In genomic region chr9:136251264-136252115, GRCh38 we compare ENCODE assay signal across 20 cellular contexts. TPM values are rescaled to one million over a fixed set of nuclear protein-coding genes. Genes with fewer than 3 reads are reported as not detected.
DNase-seq lines count a peak whose midpoint lies in the region; ATAC-seq, FAIRE-seq and TF ChIP-seq lines count a peak whose summit lies in the region.
"Had no signal": no experiment of that assay in that cellular context is flagged by ENCODE, and none has a peak within 500 bp of the region (broad histone marks: within the 10 kb centered on the region; RNA-seq: fewer than 3 reads in every experiment).

No MANE protein-coding gene starts in this region.

- no peak for TF ChIP-seq CTCF in HepG2 (CRISPR knock-in tag; IDR thresholded peaks at IDR 0.05)
- no peak for TF ChIP-seq CTCF in right lobe of liver (IDR thresholded peaks at IDR 0.05)
- no peak for TF ChIP-seq CTCF in endodermal cell (conservative IDR thresholded peaks at IDR 0.05)
- TF ChIP-seq CTCF in progenitor cell of endocrine pancreas (IDR thresholded peaks at IDR 0.05; ENCODE audit: unreplicated experiment), result no peak
- TF ChIP-seq CTCF in mucosa of descending colon (IDR thresholded peaks at IDR 0.05), result no peak
- no peak for TF ChIP-seq CTCF in H9 (conservative IDR thresholded peaks at IDR 0.05)

- 73% methylated on average over 19 of the region's 50 CpGs for WGBS in HepG2 (ENCODE audit: low lambda C conversion rate)
- 81% methylated on average over 7 of the region's 50 CpGs for WGBS in right lobe of liver (ENCODE audit: insufficient coverage, low coverage, low lambda C conversion rate, missing lambda C conversion rate)
- 85 to 94% methylated on average over 8 to 50 of the region's 50 CpGs for whole genome bisulfite sequencing in endodermal cell (ENCODE audit: insufficient coverage in 1 of 2, insufficient read length in 1 of 2), 2 experiments
- no CpG with 5 or more reads among the region's 50 CpGs for WGBS in H9 (ENCODE audit: extremely low coverage, insufficient read length, low lambda C conversion rate)

- TF ChIP-seq RAD21 in HepG2 (CRISPR knock-in tag; IDR thresholded peaks at IDR 0.05), result no peak

- ATAC-seq in HepG2 (peak; percentile 18; the same call in 2 of the 3 replicates), right lobe of liver (no peak), mucosa of descending colon (no peak)

- FAIRE-seq in HepG2 (lab: Jason Lieb, UNC), result no peak
- FAIRE-seq: D721Med had no signal

- DNase-seq in HepG2 (ENCODE audit: low spot score) (peak; percentile 18), right lobe of liver (no peak), NAMALWA (ENCODE audit: low spot score) (peak; percentile 64), endodermal cell (no peak), progenitor cell of endocrine pancreas (ENCODE audit: low spot score, unreplicated experiment) (no peak), cortex of kidney (lab: John Stamatoyannopoulos, UW) (no peak), mucosa of descending colon (no peak), H9 (no peak)
- DNase-seq: GF-D8; GOT3; KBM-7; NCI-H1105; NCI-H2081 treated with DMSO at 0.1 percent for 48 hours; NCI-H748 treated with DMSO at 0.1 percent for 48 hours; NK-92 treated with Interleukin-12 subunit alpha and Interleukin-12 subunit beta, amount 100 ng/mL, for 24 hours; Peyer's patch; SK-N-SH had no signal

- H3K4me2 ChIP-seq in HepG2 (ENCODE audit: low read depth, low read length) (peak overlapping the region; percentile 43), H9 (ENCODE audit: insufficient read depth, insufficient read length, low read length) (no peak overlapping the region)
- H3K4me2 ChIP-seq: SK-N-SH had no signal

- H3K23me2 ChIP-seq in H9 (ENCODE audit: insufficient read length, low read depth, low read length, poor library complexity, severe bottlenecking), result no peaks in the 10 kb centered on the region

- no peak overlapping the region for H2BK20ac ChIP-seq in H9 (ENCODE audit: low read depth, low read length, poor library complexity, severe bottlenecking)

- H3K9me3 Mint-ChIP-seq in endodermal cell (no peaks in the 10 kb centered on the region), progenitor cell of endocrine pancreas (ENCODE audit: low read depth) (no peaks in the 10 kb centered on the region), H9 (no peaks in the 10 kb centered on the region; a peak in 1 of 5 replicates)

- H3K27ac ChIP-seq in HepG2 (ENCODE audit: extremely low read length, insufficient read depth, low read length), result no peak overlapping the region
- H3K27ac ChIP-seq in right lobe of liver, result no peak overlapping the region
- no peak overlapping the region for H3K27ac ChIP-seq in endodermal cell (ENCODE audit: low read depth, low read length)
- H3K27ac ChIP-seq in H9 (ENCODE audit: insufficient read length, low read depth, low read length), result no peak overlapping the region
- H3K27ac ChIP-seq: C4-2B, Peyer's patch had no signal

- H3K4me1 ChIP-seq in HepG2 (ENCODE audit: insufficient read depth, low read length), result peaks cover 42% of the 10 kb centered on the region
- peaks cover 0 to 5% (median 0%) of the 10 kb centered on the region in 4 donors for H3K4me1 ChIP-seq in right lobe of liver
- H3K4me1 ChIP-seq in endodermal cell (ENCODE audit: control insufficient read depth, insufficient read depth, low read length), result no peaks in the 10 kb centered on the region
- H3K4me1 ChIP-seq in mucosa of descending colon (ENCODE audit: low read depth), result no peaks in the 10 kb centered on the region
- no peaks in the 10 kb centered on the region for H3K4me1 ChIP-seq in H9 (ENCODE audit: insufficient read depth, low read length)
- H3K4me1 ChIP-seq: Peyer's patch had no signal

- H3K9me3 ChIP-seq in HepG2 (ENCODE audit: low read length) (no peaks in the 10 kb centered on the region), right lobe of liver (no peaks in the 10 kb centered on the region), endodermal cell (ENCODE audit: control insufficient read depth, low read length) (no peaks in the 10 kb centered on the region), mucosa of descending colon (no peaks in the 10 kb centered on the region), H9 (ENCODE audit: control insufficient read depth, low read depth, low read length) (no peaks in the 10 kb centered on the region)
- H3K9me3 ChIP-seq: Peyer's patch, SK-N-SH had no signal

- no peak overlapping the region for H3K23ac ChIP-seq in H9 (ENCODE audit: insufficient read length, low read depth, low read length)

- H3K36me3 Mint-ChIP-seq in endodermal cell (ENCODE audit: low read depth) (no peaks in the 10 kb centered on the region), progenitor cell of endocrine pancreas (ENCODE audit: insufficient read depth) (no peaks in the 10 kb centered on the region), H9 (ENCODE audit: insufficient read depth in 1 of 3, low read depth in 3 of 3) (no peaks in the 10 kb centered on the region)

- H3K56ac ChIP-seq in H9 (ENCODE audit: insufficient read length, low read depth, low read length), result no peak overlapping the region

- no peak overlapping the region for H3K9ac ChIP-seq in HepG2 (ENCODE audit: insufficient read depth, low read depth, low read length)
- H3K9ac ChIP-seq in endodermal cell (ENCODE audit: extremely low read depth, low read length, poor library complexity, severe bottlenecking), result no peak overlapping the region
- no peak overlapping the region for H3K9ac ChIP-seq in H9 (ENCODE audit: extremely low read depth, insufficient read length, low read length)
- H3K9ac ChIP-seq: SK-N-SH had no signal

- no peak overlapping the region for H4K8ac ChIP-seq in H9 (replicated peaks; ENCODE audit: insufficient read length, low read depth, low read length)

- H2BK15ac ChIP-seq in H9 (ENCODE audit: low read depth, low read length), result no peak overlapping the region

- no peaks in the 10 kb centered on the region for H3K79me1 ChIP-seq in H9 (ENCODE audit: insufficient read depth, low read depth, low read length, poor library complexity, severe bottlenecking)

- H2BK12ac ChIP-seq in H9 (ENCODE audit: insufficient read length, low read depth, low read length), result no peak overlapping the region

- 0 out of 4 replicates have a peak, but pooled peaks of 1 of the 2 experiments have one; percentile 19 for TF ChIP-seq EP300 in HepG2 (IDR thresholded peaks at IDR 0.05; ENCODE audit: low read depth in 2 of 2, low read length in 2 of 2)
- no peak for TF ChIP-seq EP300 in HepG2 (CRISPR knock-in tag; IDR thresholded peaks at IDR 0.05; ENCODE audit: borderline replicate concordance)

- H3K4ac ChIP-seq in H9 (ENCODE audit: low read depth, low read length), result no peak overlapping the region

- no peak overlapping the region for H3K14ac ChIP-seq in H9 (ENCODE audit: insufficient read depth, low read length)

- H3K79me2 ChIP-seq in HepG2 (ENCODE audit: insufficient read depth, low read length) (no peaks in the 10 kb centered on the region), H9 (ENCODE audit: insufficient read depth, low read length) (no peaks in the 10 kb centered on the region)

- no peak overlapping the region for H4K91ac ChIP-seq in H9 (ENCODE audit: insufficient read length, low read depth, low read length)

- H3K27ac Mint-ChIP-seq in endodermal cell, result peak overlapping the region; percentile 30
- peak overlapping the region; percentile 85 for H3K27ac Mint-ChIP-seq in progenitor cell of endocrine pancreas
- peak overlapping the region in 1 of 3 experiments; percentile 62; a peak in 2 of 7 replicates for H3K27ac Mint-ChIP-seq in H9

- H3K36me3 ChIP-seq in HepG2 (replicated peaks in 1 of 2; ENCODE audit: control insufficient read depth in 1 of 2, insufficient read depth in 2 of 2, low read length in 2 of 2), result no peaks in the 10 kb centered on the region
- H3K36me3 ChIP-seq in right lobe of liver, result no peaks in the 10 kb centered on the region
- H3K36me3 ChIP-seq in endodermal cell (ENCODE audit: control insufficient read depth, insufficient read depth, low read length), result no peaks in the 10 kb centered on the region
- H3K36me3 ChIP-seq in mucosa of descending colon (ENCODE audit: low read depth), result no peaks in the 10 kb centered on the region
- H3K36me3 ChIP-seq: Peyer's patch had no signal

- H3K4me1 Mint-ChIP-seq in endodermal cell, result peaks cover 5% of the 10 kb centered on the region
- peaks cover 3% of the 10 kb centered on the region for H3K4me1 Mint-ChIP-seq in progenitor cell of endocrine pancreas (ENCODE audit: low read depth)
- peaks cover 11 to 25% of the 10 kb centered on the region in 2 experiments for H3K4me1 Mint-ChIP-seq in H9

- no peak for TF ChIP-seq POLR2A in HepG2 (IDR thresholded peaks at IDR 0.05; ENCODE audit: insufficient read depth in 1 of 2, low read depth in 2 of 2, low read length in 2 of 2)
- no peak for TF ChIP-seq POLR2A in right lobe of liver (IDR thresholded peaks at IDR 0.05)

- intact Hi-C loops in HepG2 (cut with micrococcal nuclease; ENCODE audit: unreplicated experiment), result no loop called here
- intact Hi-C loops in right lobe of liver (cut with DNase I), result no loop called here
- intact Hi-C loops in mucosa of descending colon (cut with DNase I, micrococcal nuclease), result no loop called here

- in situ Hi-C loops in HepG2 (cut with HindIII; ENCODE audit: extremely low pct_ligation_motif_present, low pct_unique_long_range_greater_than_20kb), result loop anchor here (25.0 kb wide), 1 partner anchor 264 kb away; no protein-coding TSS in a partner anchor

- no peak overlapping the region for H2AFZ ChIP-seq in HepG2 (ENCODE audit: low read length)
- H2AFZ ChIP-seq in H9 (ENCODE audit: low read length), result no peak overlapping the region

- CTCF ChIA-PET in HepG2 (lab: Yijun Ruan, JAX; ENCODE audit: low intra/inter-chr PET ratio, low total read pairs), result no interaction called here

- POLR2A ChIA-PET in HepG2 (lab: Yijun Ruan, JAX), result interaction anchor here (1.1 kb wide), 1 partner anchor 82 kb away, joined by 3 read pairs; no protein-coding TSS in a partner anchor

- no peak overlapping the region for H3K18ac ChIP-seq in H9 (ENCODE audit: insufficient read length, low read depth, low read length)

- no TSS peak for BruUV-seq in HepG2 (replicated peaks; lab: Mats Ljungman, UMichigan)

- no peaks in the 10 kb centered on the region for H4K20me1 ChIP-seq in HepG2 (ENCODE audit: insufficient read depth, low read length)
- H4K20me1 ChIP-seq in H9 (ENCODE audit: control insufficient read depth, insufficient read depth, insufficient read length), result no peaks in the 10 kb centered on the region

- no peak overlapping the region for H3T11ph ChIP-seq in H9 (ENCODE audit: low read length)

- H3K4me3 Mint-ChIP-seq in endodermal cell, result no peak overlapping the region
- no peak overlapping the region for H3K4me3 Mint-ChIP-seq in progenitor cell of endocrine pancreas (ENCODE audit: low read depth)
- H3K4me3 Mint-ChIP-seq in H9, result no peak overlapping the region

- H2BK120ac ChIP-seq in H9 (ENCODE audit: low read depth, low read length, poor library complexity, severe bottlenecking), result no peak overlapping the region

- H3K4me3 ChIP-seq in HepG2 (replicated peaks in 1 of 3; ENCODE audit: insufficient read depth in 1 of 3, low read depth in 2 of 3, low read length in 3 of 3) (peak overlapping the region in 1 of 3 experiments; percentile 40; a peak in 1 of 6 replicates), right lobe of liver (no peak overlapping the region), endodermal cell (ENCODE audit: low read length) (no peak overlapping the region), mucosa of descending colon (no peak overlapping the region)
- H3K4me3 ChIP-seq: Peyer's patch had no signal

- H3K27me3 Mint-ChIP-seq in endodermal cell (ENCODE audit: insufficient read depth) (peaks cover 6% of the 10 kb centered on the region), progenitor cell of endocrine pancreas (peaks cover 20% of the 10 kb centered on the region), H9 (ENCODE audit: low read depth) (peaks cover 12% of the 10 kb centered on the region)

- H2BK5ac ChIP-seq in H9 (ENCODE audit: insufficient read length, low read length), result no peak overlapping the region

- no peak overlapping the region for H2AK5ac ChIP-seq in H9 (ENCODE audit: insufficient read length, low read length)

- H4K5ac ChIP-seq in H9 (ENCODE audit: insufficient read length, low read depth, low read length), result no peak overlapping the region

- peaks cover 16 to 88% of the 10 kb centered on the region in 2 experiments for H3K27me3 ChIP-seq in HepG2 (ENCODE audit: control insufficient read depth in 1 of 2, insufficient read depth in 2 of 2, low read length in 2 of 2)
- no peaks in the 10 kb centered on the region for H3K27me3 ChIP-seq in right lobe of liver
- no peaks in the 10 kb centered on the region for H3K27me3 ChIP-seq in endodermal cell (ENCODE audit: control insufficient read depth, insufficient read depth, low read length, poor library complexity, severe bottlenecking)
- H3K27me3 ChIP-seq in H9 (ENCODE audit: insufficient read depth, low read length), result no peaks in the 10 kb centered on the region
- H3K27me3 ChIP-seq: Peyer's patch had no signal

RNA-seq across cellular contexts. Expression of gene QSOX2, which starts 5.9 kb away (rescaled TPM):
- total RNA-seq in HepG2 (2016; rRNA removed; fragmentation: Illumina TruSeq; extraction: Trizol) (10.1 and 27.1 TPM in 2 replicates), right lobe of liver (1 to 10 TPM; 2.9 to 8.7 (median 6.4) TPM), endodermal cell (10 to 100 TPM; 22.0 to 26.3 TPM), progenitor cell of endocrine pancreas (24.0 and 24.1 TPM in 2 replicates), mucosa of descending colon (1 to 10 TPM; 6.1 to 8.1 (median 7.1) TPM), H9 (2021) (25.0 and 25.8 TPM in 2 replicates)
- 2.0 and 2.2 TPM in 2 replicates for total RNA-seq in HepG2 (2016; cell fraction: cytosol; rRNA removed; fragmentation: Illumina TruSeq; extraction: Trizol; ENCODE audit: low read depth)
- total RNA-seq in HepG2 (2016; cell fraction: insoluble cytoplasmic fraction; rRNA removed; fragmentation: Illumina TruSeq; extraction: Trizol), result 9.0 and 27.0 TPM in 2 replicates
- 4.9 and 5.5 TPM in 2 replicates for total RNA-seq in HepG2 (2016; cell fraction: membrane; rRNA removed; fragmentation: Illumina TruSeq; extraction: Trizol)
- 29.4 and 33.0 TPM in 2 replicates for total RNA-seq in HepG2 (2016; cell fraction: nucleus; rRNA removed; fragmentation: Illumina TruSeq; extraction: Trizol)
- 36.4 and 42.1 TPM in 2 replicates for polyA plus RNA-seq in HepG2 (2011; rRNA removed)
- polyA plus RNA-seq in HepG2 (2011; cell fraction: cytosol; rRNA removed), result 18.1 and 19.6 TPM in 2 replicates
- 53.2 and 71.8 TPM in 2 replicates for polyA plus RNA-seq in HepG2 (2011; cell fraction: nucleus; rRNA removed)
- polyA plus RNA-seq in HepG2 (2012), result 28.3 and 37.6 TPM in 2 replicates
- 1.3 and 1.4 TPM in 2 replicates for polyA plus RNA-seq in HepG2 (2016; cell fraction: cytosol; fragmentation: Illumina TruSeq; extraction: Trizol; ENCODE audit: low read depth)
- 8.1 and 10.4 TPM in 2 replicates for polyA plus RNA-seq in HepG2 (2016; cell fraction: insoluble cytoplasmic fraction; fragmentation: Illumina TruSeq; extraction: Trizol; ENCODE audit: low read depth)
- polyA plus RNA-seq in HepG2 (2016; cell fraction: membrane; fragmentation: Illumina TruSeq; extraction: Trizol; ENCODE audit: low read depth), result 2.5 and 3.2 TPM in 2 replicates
- polyA plus RNA-seq in HepG2 (2016; cell fraction: nucleus; fragmentation: Illumina TruSeq; extraction: Trizol; ENCODE audit: insufficient read depth, low read depth), result 56.3 and 58.3 TPM in 2 replicates
- polyA minus RNA-seq in HepG2 (2011; rRNA and poly(A)+ RNA removed; ENCODE audit: low replicate concordance), result 28.3 and 40.5 TPM in 2 replicates
- polyA minus RNA-seq in HepG2 (2011; cell fraction: cytosol; rRNA and poly(A)+ RNA removed), result 18.7 and 20.4 TPM in 2 replicates
- 26.1 and 26.5 TPM in 2 replicates for polyA minus RNA-seq in HepG2 (2011; cell fraction: nucleus; rRNA and poly(A)+ RNA removed)
- 29.8 TPM for polyA plus RNA-seq in endodermal cell (2013, experiment 1 of 2)
- 26.3 TPM for polyA plus RNA-seq in endodermal cell (2013, experiment 2 of 2)

RNA-seq across cellular contexts. Expression of gene LHX3, which starts 46.6 kb away (rescaled TPM):
- total RNA-seq in HepG2 (2016; rRNA removed; fragmentation: Illumina TruSeq; extraction: Trizol), result not detected in 2 replicates
- not detected in 2 replicates for total RNA-seq in HepG2 (2016; cell fraction: cytosol; rRNA removed; fragmentation: Illumina TruSeq; extraction: Trizol; ENCODE audit: low read depth)
- not detected in 2 replicates for total RNA-seq in HepG2 (2016; cell fraction: insoluble cytoplasmic fraction; rRNA removed; fragmentation: Illumina TruSeq; extraction: Trizol)
- total RNA-seq in HepG2 (2016; cell fraction: membrane; rRNA removed; fragmentation: Illumina TruSeq; extraction: Trizol), result not detected in 2 replicates
- total RNA-seq in HepG2 (2016; cell fraction: nucleus; rRNA removed; fragmentation: Illumina TruSeq; extraction: Trizol), result not detected in 2 replicates
- not detected in 2 replicates for polyA plus RNA-seq in HepG2 (2011; rRNA removed)
- polyA plus RNA-seq in HepG2 (2011; cell fraction: cytosol; rRNA removed), result not detected in 2 replicates
- polyA plus RNA-seq in HepG2 (2011; cell fraction: nucleus; rRNA removed), result 0.03 TPM in 1 of 2 replicates, not detected in the other
- polyA plus RNA-seq in HepG2 (2012), result not detected in 2 replicates
- polyA plus RNA-seq in HepG2 (2016; cell fraction: cytosol; fragmentation: Illumina TruSeq; extraction: Trizol; ENCODE audit: low read depth), result not detected in 2 replicates
- polyA plus RNA-seq in HepG2 (2016; cell fraction: insoluble cytoplasmic fraction; fragmentation: Illumina TruSeq; extraction: Trizol; ENCODE audit: low read depth), result not detected in 2 replicates
- polyA plus RNA-seq in HepG2 (2016; cell fraction: membrane; fragmentation: Illumina TruSeq; extraction: Trizol; ENCODE audit: low read depth), result not detected in 2 replicates
- not detected in 2 replicates for polyA plus RNA-seq in HepG2 (2016; cell fraction: nucleus; fragmentation: Illumina TruSeq; extraction: Trizol; ENCODE audit: insufficient read depth, low read depth)
- polyA minus RNA-seq in HepG2 (2011; rRNA and poly(A)+ RNA removed; ENCODE audit: low replicate concordance), result 0.05 TPM in 1 of 2 replicates, not detected in the other
- not detected in 2 replicates for polyA minus RNA-seq in HepG2 (2011; cell fraction: cytosol; rRNA and poly(A)+ RNA removed)
- 0.13 TPM in 1 of 2 replicates, not detected in the other for polyA minus RNA-seq in HepG2 (2011; cell fraction: nucleus; rRNA and poly(A)+ RNA removed)
- not detected for total RNA-seq in right lobe of liver
- not detected for total RNA-seq in endodermal cell
- 0.11 TPM for polyA plus RNA-seq in endodermal cell (2013, experiment 1 of 2)
- not detected for polyA plus RNA-seq in endodermal cell (2013, experiment 2 of 2)
- not detected in 2 replicates for total RNA-seq in progenitor cell of endocrine pancreas
- not detected for total RNA-seq in mucosa of descending colon
- total RNA-seq in H9 (2021), result not detected in 2 replicates
- total RNA-seq: Peyer's patch had no signal
- polyA plus RNA-seq: SK-N-SH had no signal

RNA-seq across cellular contexts. Expression of gene CCDC187, which starts 52.4 kb away (rescaled TPM):
- total RNA-seq in HepG2 (2016; rRNA removed; fragmentation: Illumina TruSeq; extraction: Trizol) (0.13 TPM in 1 of 2 replicates, not detected in the other), right lobe of liver (under 1 TPM in 3 of 6 experiments, not detected in 3; 0.09 to 0.80 (median 0.62) TPM), endodermal cell (under 1 TPM; 0.04 to 0.09 TPM), progenitor cell of endocrine pancreas (1.2 and 1.4 TPM in 2 replicates), mucosa of descending colon (under 1 TPM; 0.19 to 0.93 (median 0.48) TPM), H9 (2021) (0.07 and 0.09 TPM in 2 replicates)
- total RNA-seq in HepG2 (2016; cell fraction: cytosol; rRNA removed; fragmentation: Illumina TruSeq; extraction: Trizol; ENCODE audit: low read depth), result not detected in 2 replicates
- 0.09 TPM in 1 of 2 replicates, not detected in the other for total RNA-seq in HepG2 (2016; cell fraction: insoluble cytoplasmic fraction; rRNA removed; fragmentation: Illumina TruSeq; extraction: Trizol)
- 0.10 TPM in 1 of 2 replicates, not detected in the other for total RNA-seq in HepG2 (2016; cell fraction: membrane; rRNA removed; fragmentation: Illumina TruSeq; extraction: Trizol)
- total RNA-seq in HepG2 (2016; cell fraction: nucleus; rRNA removed; fragmentation: Illumina TruSeq; extraction: Trizol), result 0.16 and 0.28 TPM in 2 replicates
- 0.03 and 0.09 TPM in 2 replicates for polyA plus RNA-seq in HepG2 (2011; rRNA removed)
- 0.01 and 0.03 TPM in 2 replicates for polyA plus RNA-seq in HepG2 (2011; cell fraction: cytosol; rRNA removed)
- 0.45 and 0.48 TPM in 2 replicates for polyA plus RNA-seq in HepG2 (2011; cell fraction: nucleus; rRNA removed)
- polyA plus RNA-seq in HepG2 (2012), result 0.04 TPM in 1 of 2 replicates, not detected in the other
- polyA plus RNA-seq in HepG2 (2016; cell fraction: cytosol; fragmentation: Illumina TruSeq; extraction: Trizol; ENCODE audit: low read depth), result not detected in 2 replicates
- not detected in 2 replicates for polyA plus RNA-seq in HepG2 (2016; cell fraction: insoluble cytoplasmic fraction; fragmentation: Illumina TruSeq; extraction: Trizol; ENCODE audit: low read depth)
- 0.08 TPM in 1 of 2 replicates, not detected in the other for polyA plus RNA-seq in HepG2 (2016; cell fraction: membrane; fragmentation: Illumina TruSeq; extraction: Trizol; ENCODE audit: low read depth)
- 0.14 and 0.17 TPM in 2 replicates for polyA plus RNA-seq in HepG2 (2016; cell fraction: nucleus; fragmentation: Illumina TruSeq; extraction: Trizol; ENCODE audit: insufficient read depth, low read depth)
- 0.20 and 0.49 TPM in 2 replicates for polyA minus RNA-seq in HepG2 (2011; rRNA and poly(A)+ RNA removed; ENCODE audit: low replicate concordance)
- not detected in 2 replicates for polyA minus RNA-seq in HepG2 (2011; cell fraction: cytosol; rRNA and poly(A)+ RNA removed)
- 0.39 and 0.50 TPM in 2 replicates for polyA minus RNA-seq in HepG2 (2011; cell fraction: nucleus; rRNA and poly(A)+ RNA removed)
- polyA plus RNA-seq in endodermal cell (2013, experiment 1 of 2), result 0.04 TPM
- polyA plus RNA-seq in endodermal cell (2013, experiment 2 of 2), result 0.04 TPM
- total RNA-seq: A673 had no signal
- polyA plus RNA-seq: SK-N-SH had no signal

Comparison
In these comparisons a context has a peak if more than half of its experiments do, and no peak if none do; other contexts are left out.
1. DNase-seq: peak in HepG2 (single experiment) and NAMALWA (single experiment); none in right lobe of liver (0 of 3), endodermal cell (single experiment), progenitor cell of endocrine pancreas (single experiment), cortex of kidney (single experiment), mucosa of descending colon (0 of 3) and H9 (single experiment).